Comparison of ENCODE assay signal across 11 cellular contexts in the genomic region with DNA sequence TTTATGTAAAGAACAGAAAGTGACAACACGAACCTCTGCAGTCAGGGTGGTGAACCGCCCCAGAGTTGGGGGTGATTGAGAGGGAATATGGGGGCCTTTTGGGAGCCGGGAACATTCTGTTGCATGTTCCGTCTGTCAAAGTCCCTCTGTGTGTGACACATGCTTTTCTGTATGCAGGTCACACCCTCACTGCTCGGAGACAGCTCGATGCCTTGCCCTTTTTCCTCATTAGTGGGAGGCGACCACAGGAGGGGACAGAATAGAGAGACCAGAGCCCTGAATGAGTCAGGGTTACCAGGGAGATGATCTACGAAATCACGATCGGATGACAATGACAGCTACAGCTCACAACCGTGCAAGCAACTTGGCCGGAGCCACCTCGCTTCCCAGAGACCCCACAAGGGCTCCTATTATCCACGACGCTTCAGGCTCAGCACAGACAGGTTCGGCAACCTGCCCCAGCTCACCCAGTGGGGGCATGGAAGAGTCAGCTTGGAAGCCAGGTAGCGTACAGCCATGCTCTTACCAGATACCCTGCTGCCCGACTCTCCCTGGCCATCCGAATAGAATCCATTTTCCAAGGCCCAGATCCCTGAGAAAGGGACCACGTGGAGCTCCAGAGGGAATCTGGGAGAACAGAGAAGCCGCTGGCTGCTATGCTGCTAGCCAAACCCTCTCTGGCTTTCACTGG. TPM values are rescaled to one million over a fixed set of nuclear protein-coding genes. Genes with fewer than 3 reads are reported as not detected.
DNase-seq lines count a peak whose midpoint lies in the region; ATAC-seq and TF ChIP-seq lines count a peak whose summit lies in the region.
"Had no signal": no experiment of that assay in that cellular context is flagged by ENCODE, and none has a peak within 500 bp of the region (broad histone marks: within the 10 kb centered on the region; RNA-seq: fewer than 3 reads in every experiment).

No MANE protein-coding gene starts in this region.

- H3K4me2 ChIP-seq in GM23338 (no peak overlapping the region), PC-3 (ENCODE audit: low read length) (peak overlapping the region; percentile 11), neural progenitor cell (peak overlapping the region; percentile 5)

- H3K79me2 ChIP-seq in GM23338 (replicated peaks; ENCODE audit: insufficient read depth) (no peaks in the 10 kb centered on the region), PC-3 (ENCODE audit: low read length) (no peaks in the 10 kb centered on the region), neural progenitor cell (ENCODE audit: low read depth) (no peaks in the 10 kb centered on the region)

- peak; percentile 36 for DNase-seq in GM23338 (ENCODE audit: low spot score)
- DNase-seq in PC-3 = peak; percentile 42
- no peak for DNase-seq in Right ventricle myocardium superior
- DNase-seq in neural progenitor cell (ENCODE audit: low spot score) = peak; percentile 47
- DNase-seq in esophagus muscularis mucosa (ENCODE audit: extremely low spot score) = no peak
- DNase-seq in upper lobe of left lung = no peak
- DNase-seq: effector CD8-positive, alpha-beta T cell; NCI-H1048; NK-92 treated with Interleukin-12 subunit alpha and Interleukin-12 subunit beta, amount 100 ng/mL, for 24 hours had no signal

- no peaks in the 10 kb centered on the region for H3F3A ChIP-seq in GM23338 (replicated peaks; ENCODE audit: low read depth)
- no peaks in the 10 kb centered on the region for H3F3A ChIP-seq in PC-3 (ENCODE audit: low read length, unreplicated experiment)
- H3F3A ChIP-seq in neural progenitor cell (ENCODE audit: low read depth) = no peaks in the 10 kb centered on the region

- H3K9me3 ChIP-seq in PC-3 (ENCODE audit: low read length) (no peaks in the 10 kb centered on the region), neural progenitor cell (ENCODE audit: low read depth) (no peaks in the 10 kb centered on the region), esophagus muscularis mucosa (no peaks in the 10 kb centered on the region), upper lobe of left lung (no peaks in the 10 kb centered on the region)

- no TSS peak for BruUV-seq in PC-3 (replicated peaks; lab: Mats Ljungman, UMichigan)

- POLR2A ChIA-PET in PC-3 (lab: Charles Lee; ENCODE audit: unreplicated experiment) = no interaction called here

- H3K36me3 ChIP-seq in GM23338 (ENCODE audit: insufficient read depth) (no peaks in the 10 kb centered on the region), PC-3 (ENCODE audit: low read depth, low read length) (no peaks in the 10 kb centered on the region), neural progenitor cell (no peaks in the 10 kb centered on the region), esophagus muscularis mucosa (no peaks in the 10 kb centered on the region), upper lobe of left lung (no peaks in the 10 kb centered on the region)

- H2AFZ ChIP-seq in GM23338 = 0 out of 2 replicates have a peak overlapping the region, but pooled peaks have one; percentile 38
- peak overlapping the region; percentile 4; the same call in 1 of the 2 replicates for H2AFZ ChIP-seq in PC-3 (ENCODE audit: low read length)
- no peak overlapping the region for H2AFZ ChIP-seq in neural progenitor cell (replicated peaks)

- H3K4me3 ChIP-seq in GM23338 (no peak overlapping the region), PC-3 (ENCODE audit: low read length) (no peak overlapping the region), neural progenitor cell (no peak overlapping the region), esophagus muscularis mucosa (no peak overlapping the region), upper lobe of left lung (no peak overlapping the region)

- H3K27me3 ChIP-seq in GM23338 (ENCODE audit: insufficient read depth) (no peaks in the 10 kb centered on the region), PC-3 (ENCODE audit: low read length) (no peaks in the 10 kb centered on the region), neural progenitor cell (no peaks in the 10 kb centered on the region), esophagus muscularis mucosa (peaks cover 0 to 14% (median 0%) of the 10 kb centered on the region in 4 donors), upper lobe of left lung (no peaks in the 10 kb centered on the region)

- WGBS in esophagus muscularis mucosa = 72% methylated on average over 17 of the region's 21 CpGs
- 69 to 72% methylated on average over 20 to 21 of the region's 21 CpGs for WGBS in upper lobe of left lung, 2 donors

- no peaks in the 10 kb centered on the region for H3K36me3 Mint-ChIP-seq in GM23338 (ENCODE audit: low read depth)
- H3K36me3 Mint-ChIP-seq in neural progenitor cell = no peaks in the 10 kb centered on the region

- H3K9ac ChIP-seq in PC-3 (ENCODE audit: low read length) = no peak overlapping the region
- H3K9ac ChIP-seq in neural progenitor cell = no peak overlapping the region

- CTCF ChIA-PET in PC-3 (lab: Charles Lee) = no interaction called here

- H3K27ac ChIP-seq in GM23338 (ENCODE audit: low read depth) = no peak overlapping the region
- no peak overlapping the region for H3K27ac ChIP-seq in PC-3 (ENCODE audit: low read length)
- no peak overlapping the region for H3K27ac ChIP-seq in neural progenitor cell
- no peak overlapping the region for H3K27ac ChIP-seq in esophagus muscularis mucosa (replicated peaks in 1 of 4)
- H3K27ac ChIP-seq in upper lobe of left lung = peak overlapping the region in 1 of 4 donors; percentile 12

- no peak overlapping the region for H3K27ac Mint-ChIP-seq in GM23338
- H3K27ac Mint-ChIP-seq in neural progenitor cell = peak overlapping the region; percentile 76
- H3K27ac Mint-ChIP-seq: T-helper 1 cell treated with Interleukin-12 subunit alpha and Interleukin-12 subunit beta and Interleukin-4 antibody, amounts not matched to agents 30 μg/mL and 1 μg/mL, for 36 hours had no signal

- H3K4me3 Mint-ChIP-seq in GM23338 (no peak overlapping the region), neural progenitor cell (peak overlapping the region; percentile 37)
- H3K4me3 Mint-ChIP-seq: T-helper 1 cell treated with Interleukin-12 subunit alpha and Interleukin-12 subunit beta and Interleukin-4 antibody, amounts not matched to agents 30 μg/mL and 1 μg/mL, for 36 hours had no signal

- H3K27me3 Mint-ChIP-seq in GM23338 (ENCODE audit: insufficient read depth, low read depth, poor library complexity) = peaks cover 6% of the 10 kb centered on the region
- H3K27me3 Mint-ChIP-seq in neural progenitor cell (ENCODE audit: insufficient read depth, low read depth) = peaks cover 13% of the 10 kb centered on the region

- no peak for TF ChIP-seq EP300 in esophagus muscularis mucosa (IDR thresholded peaks at IDR 0.05)
- no peak for TF ChIP-seq EP300 in upper lobe of left lung (IDR thresholded peaks at IDR 0.05)

- TF ChIP-seq POLR2A in esophagus muscularis mucosa (IDR thresholded peaks at IDR 0.05; ENCODE audit: low read depth) (no peak), upper lobe of left lung (IDR thresholded peaks at IDR 0.05) (no peak)

- H3K4me1 Mint-ChIP-seq in GM23338 = peaks cover 46% of the 10 kb centered on the region
- peaks cover 56% of the 10 kb centered on the region for H3K4me1 Mint-ChIP-seq in neural progenitor cell

- peak; percentile 71 for ATAC-seq in GM23338
- ATAC-seq in PC-3 = peak; percentile 60
- ATAC-seq in Right ventricle myocardium superior (ENCODE audit: poor library complexity) = peak; percentile 8
- ATAC-seq in upper lobe of left lung (ENCODE audit: low FRiP score in 2 of 2) = no peak
- ATAC-seq in SK-N-SH treated with all-trans-retinoic acid at 6 μM for 48 hours = no peak

- intact Hi-C loops in PC-3 (cut with micrococcal nuclease) = no loop called here
- intact Hi-C loops in Right ventricle myocardium superior (cut with DNase I) = no loop called here
- intact Hi-C loops in esophagus muscularis mucosa (cut with DNase I) = no loop called here

- 0 out of 4 replicates have a peak, but pooled peaks of 1 of the 2 experiments have one; percentile 5 for TF ChIP-seq CTCF in GM23338 (conservative IDR thresholded peaks at IDR 0.05; ENCODE audit: low read depth in 2 of 2)
- no peak for TF ChIP-seq CTCF in PC-3 (conservative IDR thresholded peaks at IDR 0.05; ENCODE audit: low read depth, low read length)
- no peak for TF ChIP-seq CTCF in neural progenitor cell (IDR thresholded peaks at IDR 0.05)
- no peak for TF ChIP-seq CTCF in esophagus muscularis mucosa (IDR thresholded peaks at IDR 0.05)
- no peak for TF ChIP-seq CTCF in upper lobe of left lung (IDR thresholded peaks at IDR 0.05)

- H3K9me3 Mint-ChIP-seq in GM23338 (no peaks in the 10 kb centered on the region; the same call in 2 of the 3 replicates), neural progenitor cell (no peaks in the 10 kb centered on the region)
- H3K9me3 Mint-ChIP-seq: T-helper 1 cell treated with Interleukin-12 subunit alpha and Interleukin-12 subunit beta and Interleukin-4 antibody, amounts not matched to agents 30 μg/mL and 1 μg/mL, for 36 hours had no signal

- peaks cover 20% of the 10 kb centered on the region for H3K4me1 ChIP-seq in GM23338 (ENCODE audit: insufficient read depth)
- H3K4me1 ChIP-seq in PC-3 (ENCODE audit: insufficient read depth, low read length) = peaks cover 8% of the 10 kb centered on the region; the same call in 1 of the 2 replicates
- H3K4me1 ChIP-seq in neural progenitor cell = peaks cover 10% of the 10 kb centered on the region
- peaks cover 0 to 24% (median 5%) of the 10 kb centered on the region in 4 donors for H3K4me1 ChIP-seq in esophagus muscularis mucosa
- H3K4me1 ChIP-seq in upper lobe of left lung = peaks cover 0 to 18% (median 8%) of the 10 kb centered on the region in 4 donors

- H3K9me2 ChIP-seq in GM23338 (ENCODE audit: insufficient read depth) (no peaks in the 10 kb centered on the region), PC-3 (replicated peaks; ENCODE audit: low read length) (no peaks in the 10 kb centered on the region)

- H4K20me1 ChIP-seq in GM23338 (replicated peaks; ENCODE audit: insufficient read depth) = no peaks in the 10 kb centered on the region
- H4K20me1 ChIP-seq in PC-3 (ENCODE audit: low read length) = no peaks in the 10 kb centered on the region
- no peaks in the 10 kb centered on the region for H4K20me1 ChIP-seq in neural progenitor cell (ENCODE audit: low read depth)

TF ChIP-seq in GM23338, 12 proteins besides CTCF, POLR2A, EP300 and RAD21 (continues in another document):
- TF ChIP-seq EZH2 (IDR thresholded peaks at IDR 0.05; ENCODE audit: low read depth, unreplicated experiment) = no peak

TF ChIP-seq in SK-N-SH treated with all-trans-retinoic acid at 6 μM for 48 hours, 23 proteins besides CTCF, POLR2A, EP300 and RAD21 (continues in another document):
- no peak for TF ChIP-seq GLIS3 (CRISPR knock-in tag; IDR thresholded peaks at IDR 0.05)
- TF ChIP-seq SNAI2 (CRISPR knock-in tag; IDR thresholded peaks at IDR 0.05) = no peak
- no peak for TF ChIP-seq TCF4 (CRISPR knock-in tag; IDR thresholded peaks at IDR 0.05; ENCODE audit: borderline replicate concordance)

RNA-seq across cellular contexts. Expression of a gene that starts 38.8 kb away (rescaled TPM):
- 4.2 and 17.0 TPM in 2 replicates for total RNA-seq in GM23338 (2014; rRNA removed; shearing (Covaris generic))
- 10.4 and 12.0 TPM in 2 replicates for polyA plus RNA-seq in GM23338 (2016; fragmentation: Nextera tagmentation; extraction: Ambion mirVana)
- total RNA-seq in PC-3 (2014; rRNA removed) (0.75 and 2.1 TPM in 2 replicates), Right ventricle myocardium superior (93.6 TPM), neural progenitor cell (ENCODE audit: low replicate concordance) (12.4 and 18.0 TPM in 2 replicates), esophagus muscularis mucosa (1 to 10 TPM; 4.5 to 8.6 (median 6.6) TPM), upper lobe of left lung (10 to 100 TPM in 2 of 6 donors, 1 to 10 TPM in 4; 2.0 to 13.6 (median 7.2) TPM)

Comparison
In these comparisons a context has a peak if more than half of its experiments do, and no peak if none do; other contexts are left out.
1. ATAC-seq: peak in GM23338 (single experiment), PC-3 (single experiment) and Right ventricle myocardium superior (single experiment); none in upper lobe of left lung (0 of 2) and SK-N-SH treated with all-trans-retinoic acid at 6 μM for 48 hours (single experiment).
2. DNase-seq: peak in GM23338 (single experiment), PC-3 (single experiment) and neural progenitor cell (single experiment); none in Right ventricle myocardium superior (single experiment), esophagus muscularis mucosa (single experiment) and upper lobe of left lung (0 of 2).